2 cellular contexts compared by ENCODE assay signal in genomic region chr1:181737056-181737455, GRCh38.
TF ChIP-seq lines count a peak whose summit lies in the region.

No MANE protein-coding gene starts in this region.

TF ChIP-seq in HCT116, 20 proteins besides CTCF, POLR2A, EP300 and RAD21:
- TF ChIP-seq ZFX (IDR thresholded peaks at IDR 0.05): no peak
- TF ChIP-seq SIN3A (IDR thresholded peaks at IDR 0.05; ENCODE audit: low read depth): no peak
- no peak for TF ChIP-seq ZBTB33 (IDR thresholded peaks at IDR 0.05; ENCODE audit: extremely low read depth, insufficient replicate concordance, low read length)
- no peak for TF ChIP-seq REST (IDR thresholded peaks at IDR 0.05; ENCODE audit: low read depth)

TF ChIP-seq in K562, 482 proteins besides CTCF, POLR2A, EP300 and RAD21:
- TF ChIP-seq DEAF1 (CRISPR knock-in tag; IDR thresholded peaks at IDR 0.05) (0 out of 2 replicates have a peak, but pooled peaks have one; percentile 20), PHB2 (IDR thresholded peaks at IDR 0.05; ENCODE audit: low read depth) (no peak)
